Comparison of ENCODE assay signal across 1 cellular context in genomic region chr12:55446334-55446733, GRCh38.
TF ChIP-seq lines count a peak whose summit lies in the region.

No MANE protein-coding gene starts in this region.

TF ChIP-seq in GM23338, 12 proteins besides CTCF, POLR2A, EP300 and RAD21 (continued from another document):
- TF ChIP-seq REST (IDR thresholded peaks at IDR 0.05; ENCODE audit: unreplicated experiment) (no peak), POLR2AphosphoS5 (IDR thresholded peaks at IDR 0.05; ENCODE audit: low read depth) (no peak), ETS1 (IDR thresholded peaks at IDR 0.05) (no peak), ZNF114 (CRISPR knock-in tag; IDR thresholded peaks at IDR 0.05) (no peak), EZH2phosphoT487 (IDR thresholded peaks at IDR 0.05; ENCODE audit: unreplicated experiment) (no peak), EZH2 (IDR thresholded peaks at IDR 0.05; ENCODE audit: low read depth, unreplicated experiment) (no peak), CREB1 (CRISPR knock-in tag; IDR thresholded peaks at IDR 0.05; ENCODE audit: low read depth) (no peak), STAT1 (IDR thresholded peaks at IDR 0.05; ENCODE audit: unreplicated experiment) (no peak), ZNF462 (CRISPR knock-in tag; IDR thresholded peaks at IDR 0.05) (no peak), JUNB (IDR thresholded peaks at IDR 0.05; ENCODE audit: unreplicated experiment) (no peak), NANOG (IDR thresholded peaks at IDR 0.05; ENCODE audit: borderline replicate concordance) (no peak)
